Comparison of ENCODE assay signal across 28 cellular contexts in the genomic region with DNA sequence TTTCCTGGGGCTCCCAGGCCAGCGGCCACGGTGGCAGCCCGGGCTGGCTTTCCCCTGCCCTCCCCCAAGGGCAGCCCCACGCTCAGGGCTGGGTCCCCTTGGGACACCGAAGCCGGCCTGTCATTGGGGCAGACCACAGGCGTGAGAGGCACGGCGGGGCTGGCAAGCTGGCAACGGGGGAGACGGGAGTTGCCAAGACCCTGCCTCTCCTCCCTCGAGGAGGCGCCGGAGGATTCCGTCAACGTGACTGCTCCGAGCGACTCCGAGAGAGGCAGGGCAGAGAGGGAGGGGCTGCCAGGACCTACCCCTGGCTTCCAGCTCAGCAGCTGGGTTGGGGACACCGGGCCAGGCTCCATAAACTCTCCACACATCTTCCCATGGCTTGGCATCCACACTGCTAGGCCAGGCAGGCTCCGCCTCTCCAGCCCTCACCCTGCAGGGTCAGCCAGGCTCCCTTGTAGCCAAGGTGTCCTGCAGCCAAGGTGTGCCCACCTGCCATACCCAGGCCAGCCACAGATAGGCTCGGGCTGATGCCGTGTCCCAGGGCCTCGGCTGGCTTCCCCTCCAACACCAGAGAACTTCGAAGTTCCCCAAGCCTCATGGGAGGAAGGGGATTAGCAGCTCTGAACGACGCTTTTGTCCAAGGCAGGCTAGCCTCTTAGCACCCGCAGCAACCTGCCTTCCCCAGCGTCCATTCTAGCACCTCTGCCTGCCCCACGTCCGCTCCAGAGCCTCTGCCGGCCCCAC. TPM values are rescaled to one million over a fixed set of nuclear protein-coding genes. Genes with fewer than 3 reads are reported as not detected.
A peak's percentile ranks its signal among the peaks of the same experiment; 100 is the strongest.
DNase-seq lines count a peak whose midpoint lies in the region; ATAC-seq lines count a peak whose summit lies in the region.
"Had no signal": no experiment of that assay in that cellular context is flagged by ENCODE, and none has a peak within 500 bp of the region (broad histone marks: within the 10 kb centered on the region; RNA-seq: fewer than 3 reads in every experiment).

No MANE protein-coding gene starts in this region.

- H3K4me2 ChIP-seq in mesenchymal stem cell (ENCODE audit: low read length, poor library complexity, severe bottlenecking) = no peak overlapping the region
- H3K4me2 ChIP-seq: KMS-11 had no signal

- intact Hi-C loops in Right ventricle myocardium superior (cut with DNase I) = no loop called here

- peak overlapping the region in 1 of 2 experiments; percentile 24 for H3K23ac ChIP-seq in mesenchymal stem cell (ENCODE audit: low read length in 2 of 2)

- H3K14ac ChIP-seq in mesenchymal stem cell (ENCODE audit: low read length in 2 of 2) = no peak overlapping the region

- H3K79me1 ChIP-seq in mesenchymal stem cell (replicated peaks; ENCODE audit: low read length, poor library complexity, severe bottlenecking) = peaks cover 50% of the 10 kb centered on the region

- H3K27me3 ChIP-seq in mesenchymal stem cell (ENCODE audit: control insufficient read depth in 1 of 2, insufficient read depth in 1 of 2, low read length in 2 of 2) = no peaks in the 10 kb centered on the region
- H3K27me3 ChIP-seq: adrenal gland, pancreas, right lobe of liver, SJSA1 had no signal

- DNase-seq in NCI-H82 (lab: John Stamatoyannopoulos, UW) = peak; percentile 53
- DNase-seq in NCI-H82 treated with DMSO at 0.1 percent for 48 hours (lab: John Stamatoyannopoulos, UW; ENCODE audit: unreplicated experiment) = no peak
- peak; percentile 79 for DNase-seq in Right ventricle myocardium superior
- DNase-seq in mesenchymal stem cell = no peak
- no peak for DNase-seq in NCI-H1092 treated with DMSO at 0.1 percent for 48 hours (lab: John Stamatoyannopoulos, UW)
- DNase-seq in NCI-H2227 treated with DMSO at 0.1 percent for 48 hours (lab: John Stamatoyannopoulos, UW) = no peak
- no peak for DNase-seq in activated CD4-positive, alpha-beta memory T cell treated with anti-CD3 and anti-CD28 coated beads, Interleukin-2, amount 10 ng/mL, durations not matched to agents 7 days and 5 days
- DNase-seq: activated CD4-positive, alpha-beta T cell treated with anti-CD3 and anti-CD28 coated beads for 1 hour; activated naive CD4-positive, alpha-beta T cell; activated T-cell treated with anti-CD3 and anti-CD28 coated beads, Interleukin-2, amount 50 U/mL, for 1 hour; adrenal gland; DMS79; GF-D8; GOT3; midbrain; naive thymus-derived CD8-positive, alpha-beta T cell; NCI-H1436 treated with DMSO at 0.1 percent for 48 hours; NCI-H2107; NK-92 treated with Interleukin-12 subunit alpha and Interleukin-12 subunit beta, amount 100 ng/mL, for 24 hours; pancreas; right lobe of liver; stimulated activated naive CD8-positive, alpha-beta T cell treated with anti-CD3 and anti-CD28 coated beads, Interleukin-15, Interleukin-2, amounts not matched to agents 100 U/mL and 50 U/mL, for 24 hours; T-cell had no signal

- no peak overlapping the region for H2AFZ ChIP-seq in mesenchymal stem cell (ENCODE audit: low read depth, low read length)

- peaks cover 29 to 83% of the 10 kb centered on the region in 2 experiments for H3K36me3 ChIP-seq in mesenchymal stem cell (ENCODE audit: control insufficient read depth in 1 of 2, insufficient read depth in 2 of 2, low read depth in 1 of 2, low read length in 2 of 2)
- H3K36me3 ChIP-seq: pancreas, right lobe of liver, SJSA1 had no signal

- H2BK12ac ChIP-seq in mesenchymal stem cell (ENCODE audit: low read length in 2 of 2) = no peak overlapping the region

- H2BK5ac ChIP-seq in mesenchymal stem cell (ENCODE audit: low read depth, low read length, poor library complexity, severe bottlenecking) = no peak overlapping the region

- peak overlapping the region in 1 of 2 experiments; percentile 27 for H3K4ac ChIP-seq in mesenchymal stem cell (ENCODE audit: low read depth in 1 of 2, low read length in 2 of 2)

- H3K4me1 Mint-ChIP-seq in activated CD4-positive, alpha-beta memory T cell treated with anti-CD3 and anti-CD28 coated beads, Interleukin-2, amount 10 ng/mL, durations not matched to agents 7 days and 5 days = no peaks in the 10 kb centered on the region

- WGBS in mesenchymal stem cell = 95% methylated on average over 32 of the region's 32 CpGs

- no peak overlapping the region for H3K4me3 Mint-ChIP-seq in activated CD4-positive, alpha-beta memory T cell treated with anti-CD3 and anti-CD28 coated beads, Interleukin-2, amount 10 ng/mL, durations not matched to agents 7 days and 5 days
- H3K4me3 Mint-ChIP-seq: dendritic cell treated with granulocyte-macrophage colony-stimulating factor and Interleukin-4, amounts not matched to agents 40 ng/mL and 50 ng/mL, for 4 days; naive thymus-derived CD8-positive, alpha-beta T cell; T-cell had no signal

- H2BK120ac ChIP-seq in mesenchymal stem cell (ENCODE audit: low read depth, low read length) = no peak overlapping the region

- no peak overlapping the region for H3K18ac ChIP-seq in mesenchymal stem cell (ENCODE audit: low read depth in 1 of 2, low read length in 2 of 2)

- no peak overlapping the region for H3K27ac ChIP-seq in mesenchymal stem cell (ENCODE audit: low read length, poor library complexity, severe bottlenecking)
- H3K27ac ChIP-seq: 22Rv1, adrenal gland, KMS-11, pancreas, right lobe of liver, SJSA1 had no signal

- H3K9ac ChIP-seq in mesenchymal stem cell (ENCODE audit: low read length) = no peak overlapping the region
- H3K9ac ChIP-seq: KMS-11 had no signal

- ATAC-seq in Right ventricle myocardium superior (ENCODE audit: poor library complexity) = peak; percentile 66
- no peak for ATAC-seq in GM21737 (IDR thresholded peaks at IDR 0.05; ENCODE audit: unreplicated experiment)
- ATAC-seq: naive thymus-derived CD8-positive, alpha-beta T cell; pancreas; right lobe of liver; stimulated activated naive CD8-positive, alpha-beta T cell treated with anti-CD3 and anti-CD28 coated beads, Interleukin-15, Interleukin-2, amounts not matched to agents 100 U/mL and 50 U/mL, for 24 hours; T-cell had no signal

- peaks cover 7% of the 10 kb centered on the region for H3K4me1 ChIP-seq in mesenchymal stem cell (ENCODE audit: control insufficient read depth, insufficient read depth, low read depth, low read length)
- H3K4me1 ChIP-seq: adrenal gland, pancreas, right lobe of liver, SJSA1 had no signal

- no peaks in the 10 kb centered on the region for H3K9me3 ChIP-seq in mesenchymal stem cell (ENCODE audit: control insufficient read depth, low read length)
- H3K9me3 ChIP-seq: adrenal gland, pancreas, right lobe of liver, SJSA1 had no signal

- H2AK5ac ChIP-seq in mesenchymal stem cell (ENCODE audit: low read length, severe bottlenecking) = no peak overlapping the region

- no peak overlapping the region for H2BK15ac ChIP-seq in mesenchymal stem cell (ENCODE audit: low read depth, poor library complexity, severe bottlenecking)

- H3K27me3 Mint-ChIP-seq in activated CD4-positive, alpha-beta memory T cell treated with anti-CD3 and anti-CD28 coated beads, Interleukin-2, amount 10 ng/mL, durations not matched to agents 7 days and 5 days = no peaks in the 10 kb centered on the region
- H3K27me3 Mint-ChIP-seq: dendritic cell treated with granulocyte-macrophage colony-stimulating factor and Interleukin-4, amounts not matched to agents 40 ng/mL and 50 ng/mL, for 4 days; naive thymus-derived CD8-positive, alpha-beta T cell; T-cell had no signal

- peak overlapping the region; percentile 43 for H4K8ac ChIP-seq in mesenchymal stem cell (ENCODE audit: low read length)

- CTCF ChIA-PET in activated CD4-positive, alpha-beta memory T cell treated with anti-CD3 and anti-CD28 coated beads, Interleukin-2, amount 10 ng/mL, durations not matched to agents 7 days and 5 days (lab: Charles Lee) = no interaction called here

- POLR2A ChIA-PET in activated CD4-positive, alpha-beta memory T cell treated with anti-CD3 and anti-CD28 coated beads, Interleukin-2, amount 10 ng/mL, durations not matched to agents 7 days and 5 days (lab: Charles Lee) = no interaction called here

- no peaks in the 10 kb centered on the region for H3K36me3 Mint-ChIP-seq in activated CD4-positive, alpha-beta memory T cell treated with anti-CD3 and anti-CD28 coated beads, Interleukin-2, amount 10 ng/mL, durations not matched to agents 7 days and 5 days (ENCODE audit: low read depth)

- H3K27ac Mint-ChIP-seq in activated CD4-positive, alpha-beta memory T cell treated with anti-CD3 and anti-CD28 coated beads, Interleukin-2, amount 10 ng/mL, durations not matched to agents 7 days and 5 days = no peak overlapping the region
- H3K27ac Mint-ChIP-seq: dendritic cell treated with granulocyte-macrophage colony-stimulating factor and Interleukin-4, amounts not matched to agents 40 ng/mL and 50 ng/mL, for 4 days; T-cell had no signal

- H4K91ac ChIP-seq in mesenchymal stem cell (ENCODE audit: low read length) = peak overlapping the region; percentile 25

- no peaks in the 10 kb centered on the region for H3K9me3 Mint-ChIP-seq in activated CD4-positive, alpha-beta memory T cell treated with anti-CD3 and anti-CD28 coated beads, Interleukin-2, amount 10 ng/mL, durations not matched to agents 7 days and 5 days
- H3K9me3 Mint-ChIP-seq: dendritic cell treated with granulocyte-macrophage colony-stimulating factor and Interleukin-4, amounts not matched to agents 40 ng/mL and 50 ng/mL, for 4 days; naive thymus-derived CD8-positive, alpha-beta T cell; T-cell had no signal

- no peak overlapping the region for H3K4me3 ChIP-seq in mesenchymal stem cell (ENCODE audit: insufficient read depth in 1 of 2, low read depth in 1 of 2, low read length in 2 of 2)
- H3K4me3 ChIP-seq: adrenal gland, pancreas, right lobe of liver, SJSA1 had no signal

RNA-seq across cellular contexts. Expression of gene TIMM22, which starts 25.5 kb away (rescaled TPM):
- total RNA-seq in Right ventricle myocardium superior = 17.1 TPM
- 14.9 TPM for polyA plus RNA-seq in mesenchymal stem cell (2013, experiment 1 of 2)
- 15.8 TPM for polyA plus RNA-seq in mesenchymal stem cell (2013, experiment 2 of 2)
- 1 to 10 TPM; 8.1 to 8.2 TPM for total RNA-seq in activated CD4-positive, alpha-beta memory T cell treated with anti-CD3 and anti-CD28 coated beads, Interleukin-2, amount 10 ng/mL, durations not matched to agents 7 days and 5 days

RNA-seq across cellular contexts. Expression of gene NXN, which starts 42.9 kb away (rescaled TPM):
- total RNA-seq in Right ventricle myocardium superior = 20.2 TPM
- polyA plus RNA-seq in mesenchymal stem cell (2013, experiment 1 of 2) = 83.3 TPM
- 82.4 TPM for polyA plus RNA-seq in mesenchymal stem cell (2013, experiment 2 of 2)
- total RNA-seq in activated CD4-positive, alpha-beta memory T cell treated with anti-CD3 and anti-CD28 coated beads, Interleukin-2, amount 10 ng/mL, durations not matched to agents 7 days and 5 days = under 1 TPM; 0.23 to 0.30 TPM

Comparison
In these comparisons a context has a peak if more than half of its experiments do, and no peak if none do; other contexts are left out.
1. DNase-seq: peak in NCI-H82 (single experiment) and Right ventricle myocardium superior (single experiment); none in NCI-H82 treated with DMSO at 0.1 percent for 48 hours (single experiment), mesenchymal stem cell (single experiment), NCI-H1092 treated with DMSO at 0.1 percent for 48 hours (single experiment), NCI-H2227 treated with DMSO at 0.1 percent for 48 hours (single experiment) and activated CD4-positive, alpha-beta memory T cell treated with anti-CD3 and anti-CD28 coated beads, Interleukin-2, amount 10 ng/mL, durations not matched to agents 7 days and 5 days (single experiment).
2. RNA of gene NXN, which starts 42.9 kb away (total RNA-seq): 20.2 TPM in Right ventricle myocardium superior (single experiment); 0.23 to 0.30 TPM in activated CD4-positive, alpha-beta memory T cell treated with anti-CD3 and anti-CD28 coated beads, Interleukin-2, amount 10 ng/mL, durations not matched to agents 7 days and 5 days; every median in the first group is over 10 times any median in the second.